8 cellular contexts compared by ENCODE assay signal in the genomic region with DNA sequence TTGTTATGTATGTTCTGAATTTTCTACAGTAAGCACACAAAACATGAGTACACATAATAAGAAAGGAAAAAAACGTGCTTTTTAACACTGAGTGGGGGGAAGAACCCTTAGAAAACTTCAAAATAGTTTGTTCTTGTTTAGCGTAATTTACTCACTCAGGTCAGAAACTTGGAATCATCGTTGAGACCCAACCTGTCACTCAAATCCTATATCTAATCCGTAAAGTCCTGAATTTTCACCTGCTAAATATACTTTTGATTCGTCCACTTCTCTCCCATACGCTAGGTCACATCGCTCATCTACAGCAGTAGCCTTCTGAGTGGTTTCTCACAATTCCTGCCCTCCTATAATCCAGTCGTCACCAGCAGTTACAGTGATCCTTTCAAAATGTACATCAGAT. TPM values are rescaled to one million over a fixed set of nuclear protein-coding genes. Genes with fewer than 3 reads are reported as not detected.
DNase-seq lines count a peak whose midpoint lies in the region; ATAC-seq, FAIRE-seq and TF ChIP-seq lines count a peak whose summit lies in the region.

No MANE protein-coding gene starts in this region.

- TF ChIP-seq POLR2A in K562 (conservative IDR thresholded peaks at IDR 0.05), result no peak

- peaks cover 18% of the 10 kb centered on the region for H3K79me2 ChIP-seq in K562 (ENCODE audit: control insufficient read depth, insufficient read depth, low read length)

- POLR2A ChIA-PET in K562 (lab: Yijun Ruan, JAX), result interaction anchor here (0.8 to 1.8 kb wide), 7 partner anchors 12 to 442 kb away, joined by 3 to 9 read pairs (median 4); no protein-coding TSS in a partner anchor

- H3K27me3 ChIP-seq in K562 (ENCODE audit: control insufficient read depth in 2 of 2, insufficient read depth in 2 of 2, low read length in 2 of 2), result no peaks in the 10 kb centered on the region

- peaks cover 28% of the 10 kb centered on the region for H3K36me3 ChIP-seq in K562 (ENCODE audit: control insufficient read depth, insufficient read depth, low read length)

- no peaks in the 10 kb centered on the region for H4K20me1 ChIP-seq in K562 (replicated peaks; ENCODE audit: control insufficient read depth, insufficient read depth, low read length)

- ATAC-seq in HG02623 (IDR thresholded peaks at IDR 0.05; ENCODE audit: unreplicated experiment), result peak; percentile 2
- ATAC-seq in K562, result peak; percentile 25; the same call in 2 of the 3 replicates

- H3K9ac ChIP-seq in K562 (ENCODE audit: insufficient read depth in 1 of 2, low read depth in 2 of 2, low read length in 2 of 2), result peak overlapping the region; percentile 85 to 89; a peak in 3 of 4 replicates

- no peak for TF ChIP-seq EP300 in K562 (IDR thresholded peaks at IDR 0.05; ENCODE audit: low read length)

- no peaks in the 10 kb centered on the region for H3K9me1 ChIP-seq in K562 (ENCODE audit: control insufficient read depth, insufficient read depth, low read length)

- H3K9me3 ChIP-seq in K562 (replicated peaks; ENCODE audit: control insufficient read depth, insufficient read depth, low read depth, low read length), result peaks cover 3% of the 10 kb centered on the region

- intact Hi-C loops in K562 (cut with micrococcal nuclease), result loop anchor here (5.0 kb wide), 1 partner anchor 39 kb away; no protein-coding TSS in a partner anchor

- peak overlapping the region; percentile 85 for H3K4me3 ChIP-seq in K562

- CTCF ChIA-PET in K562 (lab: Yijun Ruan, JAX; ENCODE audit: low intra/inter-chr PET ratio), result interaction anchor here (0.7 kb wide), 1 partner anchor 415 kb away, joined by 3 read pairs; no protein-coding TSS in a partner anchor

- H3K27ac ChIP-seq in 22Rv1 (peak overlapping the region; percentile 83), K562 (ENCODE audit: extremely low read depth, low read depth, low read length) (peak overlapping the region; percentile 84)

- peaks cover 4 to 5% of the 10 kb centered on the region in 2 experiments; a peak in 4 of 5 replicates for H3K4me1 ChIP-seq in K562 (replicated peaks in 1 of 2; ENCODE audit: control insufficient read depth in 2 of 2, insufficient read depth in 2 of 2, low read length in 2 of 2)

- peaks cover 22% of the 10 kb centered on the region for H3K27me3 Mint-ChIP-seq in mesothelial cell of epicardium (ENCODE audit: low read depth)

- no peak for FAIRE-seq in K562 (lab: Jason Lieb, UNC)

- peak overlapping the region; percentile 99 for H3K4me2 ChIP-seq in K562 (ENCODE audit: insufficient read depth, low read length)

- TSS peak; percentile 69 for BruUV-seq in K562 (replicated peaks; lab: Mats Ljungman, UMichigan)

- H2AFZ ChIP-seq in K562 (ENCODE audit: low read depth, low read length), result peak overlapping the region; percentile 95

- in situ Hi-C loops in K562 (cut with MboI), result no loop called here

- TF ChIP-seq CTCF in 22Rv1 (IDR thresholded peaks at IDR 0.05), result no peak
- no peak for TF ChIP-seq CTCF in K562 (IDR thresholded peaks at IDR 0.05 in 2 of 3, conservative IDR thresholded peaks at IDR 0.05 in 1 of 3; ENCODE audit: insufficient read depth in 2 of 3, low read depth in 1 of 3, low read length in 3 of 3)
- no peak for TF ChIP-seq CTCF in mesothelial cell of epicardium (IDR thresholded peaks at IDR 0.05; ENCODE audit: unreplicated experiment)

- no peak for TF ChIP-seq RAD21 in K562 (CRISPR knock-in tag; conservative IDR thresholded peaks at IDR 0.05 in 1 of 2, IDR thresholded peaks at IDR 0.05 in 1 of 2)

- peaks cover 6% of the 10 kb centered on the region for H3K9me3 Mint-ChIP-seq in mesothelial cell of epicardium

- H3K36me3 Mint-ChIP-seq in mesothelial cell of epicardium, result peaks cover 25% of the 10 kb centered on the region

- H3K4me1 Mint-ChIP-seq in mesothelial cell of epicardium, result peaks cover 7% of the 10 kb centered on the region

- 0% methylated on average over 8 of the region's 8 CpGs for WGBS in K562 (ENCODE audit: insufficient coverage, low coverage, missing lambda C conversion rate)

- H3K4me3 Mint-ChIP-seq in mesothelial cell of epicardium, result peak overlapping the region; percentile 89

- DNase-seq in K562 (ENCODE audit: extremely low read depth in 1 of 4, low spot score in 3 of 4) (no peak), mesothelial cell of epicardium (ENCODE audit: low spot score in 2 of 2, unreplicated experiment in 2 of 2) (no peak), GDM1 (lab: John Stamatoyannopoulos, UW) (no peak), HK-2 (ENCODE audit: unreplicated experiment) (no peak)
- DNase-seq in activated CD4-positive, CD25-positive, alpha-beta regulatory T cell (lab: John Stamatoyannopoulos, UW), result no peak
- no peak for DNase-seq in stimulated activated naive CD4-positive, alpha-beta T cell (lab: John Stamatoyannopoulos, UW)

- H3K27ac Mint-ChIP-seq in mesothelial cell of epicardium, result peak overlapping the region; percentile 93

TF ChIP-seq in K562, 482 proteins besides CTCF, POLR2A, EP300 and RAD21 (continues in another document):
- peak; percentile 37 for TF ChIP-seq EWSR1 (IDR thresholded peaks at IDR 0.05; ENCODE audit: borderline replicate concordance, low read depth, partially characterized antibody)
- TF ChIP-seq ARID2 (IDR thresholded peaks at IDR 0.05), result no peak

RNA-seq across cellular contexts. Expression of a gene that starts 0.8 kb away (rescaled TPM):
- 10.1 and 23.4 TPM in 2 replicates for total RNA-seq in K562 (2011; cell fraction: chromatin; rRNA removed; ENCODE audit: low replicate concordance)
- total RNA-seq in K562 (2011; cell fraction: nucleolus; rRNA removed), result 5.8 and 8.3 TPM in 2 replicates
- 12.3 and 13.7 TPM in 2 replicates for total RNA-seq in K562 (2011; cell fraction: nucleoplasm; rRNA removed)
- total RNA-seq in K562 (2014; rRNA removed) (45.4 and 58.4 TPM in 2 replicates), K562 (2014; rRNA removed; fragmentation: Illumina TruSeq; extraction: Trizol) (139 and 156 TPM in 2 replicates), K562 (2015; rRNA removed; fragmentation: Illumina TruSeq; extraction: Trizol) (127 and 144 TPM in 2 replicates), K562 (2021) (55.5 and 55.6 TPM in 2 replicates), mesothelial cell of epicardium (30.1 to 35.5 TPM (median 35.0 TPM) in 3 replicates)
- polyA plus RNA-seq in K562 (2011; rRNA removed) (50.8 and 109 TPM in 2 replicates), K562 (2014; fragmentation: Illumina TruSeq; extraction: Trizol) (110 and 111 TPM in 2 replicates), K562 (2014; fragmentation: Nextera tagmentation; extraction: Ambion mirVana) (100 to 1,000 TPM; 193 to 250 TPM), K562 (2014; rRNA removed) (112 and 134 TPM in 2 replicates)
- polyA plus RNA-seq in K562 (2011; cell fraction: cytosol; rRNA removed), result 23.2 and 32.3 TPM in 2 replicates
- polyA plus RNA-seq in K562 (2011; cell fraction: nucleus; rRNA removed), result 14.6 and 16.6 TPM in 2 replicates
- 93.9 and 153 TPM in 2 replicates for polyA plus RNA-seq in K562 (2012)
- 24.1 and 29.9 TPM in 2 replicates for polyA minus RNA-seq in K562 (2011; rRNA and poly(A)+ RNA removed)
- 4.5 and 14.2 TPM in 2 replicates for polyA minus RNA-seq in K562 (2011; cell fraction: cytosol; rRNA and poly(A)+ RNA removed)
- polyA minus RNA-seq in K562 (2011; cell fraction: nucleus; rRNA and poly(A)+ RNA removed), result 4.4 and 5.3 TPM in 2 replicates

RNA-seq across cellular contexts. Expression of a gene that starts 43.5 kb away (rescaled TPM):
- total RNA-seq in K562 (2011; cell fraction: chromatin; rRNA removed; ENCODE audit: low replicate concordance), result 20.2 and 32.5 TPM in 2 replicates
- 16.7 and 18.5 TPM in 2 replicates for total RNA-seq in K562 (2011; cell fraction: nucleolus; rRNA removed)
- 19.1 and 27.0 TPM in 2 replicates for total RNA-seq in K562 (2011; cell fraction: nucleoplasm; rRNA removed)
- total RNA-seq in K562 (2014; rRNA removed), result 23.6 and 33.1 TPM in 2 replicates
- 26.1 and 29.8 TPM in 2 replicates for total RNA-seq in K562 (2014; rRNA removed; fragmentation: Illumina TruSeq; extraction: Trizol)
- 26.7 and 29.3 TPM in 2 replicates for total RNA-seq in K562 (2015; rRNA removed; fragmentation: Illumina TruSeq; extraction: Trizol)
- total RNA-seq in K562 (2021), result 20.7 and 21.0 TPM in 2 replicates
- polyA plus RNA-seq in K562 (2011; rRNA removed), result 16.9 and 37.0 TPM in 2 replicates
- 12.3 and 12.6 TPM in 2 replicates for polyA plus RNA-seq in K562 (2011; cell fraction: cytosol; rRNA removed)
- 8.4 and 8.9 TPM in 2 replicates for polyA plus RNA-seq in K562 (2011; cell fraction: nucleus; rRNA removed)
- 23.9 and 26.2 TPM in 2 replicates for polyA plus RNA-seq in K562 (2012)
- polyA plus RNA-seq in K562 (2014; fragmentation: Illumina TruSeq; extraction: Trizol), result 31.7 and 36.7 TPM in 2 replicates
- polyA plus RNA-seq in K562 (2014; fragmentation: Nextera tagmentation; extraction: Ambion mirVana), result 10 to 100 TPM; 67.7 to 79.8 TPM
- 28.4 and 31.9 TPM in 2 replicates for polyA plus RNA-seq in K562 (2014; rRNA removed)
- polyA minus RNA-seq in K562 (2011; rRNA and poly(A)+ RNA removed), result 10.7 and 15.5 TPM in 2 replicates
- 2.6 and 7.6 TPM in 2 replicates for polyA minus RNA-seq in K562 (2011; cell fraction: cytosol; rRNA and poly(A)+ RNA removed)
- polyA minus RNA-seq in K562 (2011; cell fraction: nucleus; rRNA and poly(A)+ RNA removed), result 14.7 and 15.0 TPM in 2 replicates
- total RNA-seq in mesothelial cell of epicardium, result 23.0 to 25.5 TPM (median 24.3 TPM) in 3 replicates

RNA-seq across cellular contexts. Expression of a gene that starts 47.6 kb away (rescaled TPM):
- 0.12 TPM in 1 of 2 replicates, not detected in the other for total RNA-seq in K562 (2011; cell fraction: chromatin; rRNA removed; ENCODE audit: low replicate concordance)
- total RNA-seq in K562 (2011; cell fraction: nucleolus; rRNA removed), result 0.17 TPM in 1 of 2 replicates, not detected in the other
- not detected in 2 replicates for total RNA-seq in K562 (2011; cell fraction: nucleoplasm; rRNA removed)
- total RNA-seq in K562 (2014; rRNA removed), result 0.12 and 0.14 TPM in 2 replicates
- 0.07 and 0.16 TPM in 2 replicates for total RNA-seq in K562 (2014; rRNA removed; fragmentation: Illumina TruSeq; extraction: Trizol)
- 0.04 and 0.08 TPM in 2 replicates for total RNA-seq in K562 (2015; rRNA removed; fragmentation: Illumina TruSeq; extraction: Trizol)
- total RNA-seq in K562 (2021), result 0.18 and 0.22 TPM in 2 replicates
- 0.04 and 0.25 TPM in 2 replicates for polyA plus RNA-seq in K562 (2011; rRNA removed)
- polyA plus RNA-seq in K562 (2011; cell fraction: cytosol; rRNA removed), result 0.13 and 0.18 TPM in 2 replicates
- polyA plus RNA-seq in K562 (2011; cell fraction: nucleus; rRNA removed), result 0.10 TPM in 1 of 2 replicates, not detected in the other
- 0.14 and 0.84 TPM in 2 replicates for polyA plus RNA-seq in K562 (2012)
- polyA plus RNA-seq in K562 (2014; fragmentation: Illumina TruSeq; extraction: Trizol), result 0.28 and 0.37 TPM in 2 replicates
- under 1 TPM; 0.14 to 0.20 TPM for polyA plus RNA-seq in K562 (2014; fragmentation: Nextera tagmentation; extraction: Ambion mirVana)
- 0.27 and 0.45 TPM in 2 replicates for polyA plus RNA-seq in K562 (2014; rRNA removed)
- polyA minus RNA-seq in K562 (2011; rRNA and poly(A)+ RNA removed), result 0.14 TPM in 1 of 2 replicates, not detected in the other
- not detected in 2 replicates for polyA minus RNA-seq in K562 (2011; cell fraction: cytosol; rRNA and poly(A)+ RNA removed)
- polyA minus RNA-seq in K562 (2011; cell fraction: nucleus; rRNA and poly(A)+ RNA removed), result not detected in 2 replicates
- not detected in 3 replicates for total RNA-seq in mesothelial cell of epicardium
